8 cellular contexts compared by ENCODE assay signal in genomic region chr12:100733817-100734593, GRCh38.
DNase-seq lines count a peak whose midpoint lies in the region; ATAC-seq, FAIRE-seq and TF ChIP-seq lines count a peak whose summit lies in the region.

No MANE protein-coding gene starts in this region.

- H3K27ac Mint-ChIP-seq in natural killer cell treated with Interleukin-12 subunit alpha and Interleukin-12 subunit beta and Interleukin-15 and Interleukin-18, amount 100 ng/mL, for 72 hours = no peak overlapping the region

- no peaks in the 10 kb centered on the region for H3K9me1 ChIP-seq in keratinocyte (ENCODE audit: control insufficient read depth, extremely low read depth, insufficient read depth, low read length)

- H3K27me3 Mint-ChIP-seq in natural killer cell treated with Interleukin-12 subunit alpha and Interleukin-12 subunit beta and Interleukin-15 and Interleukin-18, amount 100 ng/mL, for 72 hours = peaks cover 12 to 32% of the 10 kb centered on the region in 2 donors

- H4K20me1 ChIP-seq in keratinocyte (ENCODE audit: control insufficient read depth, extremely low read depth, insufficient read depth, low read length) = no peaks in the 10 kb centered on the region

- no peak overlapping the region for H3K27ac ChIP-seq in keratinocyte (ENCODE audit: control insufficient read depth, insufficient read depth, low read length)

- no peaks in the 10 kb centered on the region for H3K4me1 ChIP-seq in keratinocyte (ENCODE audit: control insufficient read depth, extremely low read depth, insufficient read depth, low read length)

- H3K9me3 Mint-ChIP-seq in natural killer cell treated with Interleukin-12 subunit alpha and Interleukin-12 subunit beta and Interleukin-15 and Interleukin-18, amount 100 ng/mL, for 72 hours = no peaks in the 10 kb centered on the region

- no peak overlapping the region for H3K4me3 Mint-ChIP-seq in natural killer cell treated with Interleukin-12 subunit alpha and Interleukin-12 subunit beta and Interleukin-15 and Interleukin-18, amount 100 ng/mL, for 72 hours

- no peak overlapping the region for H3K4me2 ChIP-seq in keratinocyte (ENCODE audit: control insufficient read depth, extremely low read depth, insufficient read depth, low read depth, low read length)

- DNase-seq in D341Med (ENCODE audit: low spot score) = peak; percentile 38
- peak; percentile 26 for DNase-seq in LNCaP clone FGC (ENCODE audit: low read depth)
- peak; percentile 53 for DNase-seq in SW480 (ENCODE audit: low spot score)
- no peak for DNase-seq in keratinocyte (ENCODE audit: low read depth, low spot score)
- DNase-seq in natural killer cell treated with Interleukin-12 subunit alpha and Interleukin-12 subunit beta and Interleukin-15 and Interleukin-18, amount 100 ng/mL, for 72 hours (ENCODE audit: low spot score) = no peak

- H3K36me3 ChIP-seq in keratinocyte (ENCODE audit: control insufficient read depth in 2 of 2, extremely low read depth in 1 of 2, insufficient read depth in 2 of 2, low read length in 2 of 2) = peaks cover 0 to 2% of the 10 kb centered on the region in 2 experiments

- H3K4me1 Mint-ChIP-seq in natural killer cell treated with Interleukin-12 subunit alpha and Interleukin-12 subunit beta and Interleukin-15 and Interleukin-18, amount 100 ng/mL, for 72 hours (ENCODE audit: low read depth in 2 of 2) = no peaks in the 10 kb centered on the region

- dilution Hi-C loops in keratinocyte (cut with MboI; ENCODE audit: extremely low pct_ligation_motif_present, low sequenced_read_pairs) = no loop called here

- no peak overlapping the region for H2AFZ ChIP-seq in keratinocyte (ENCODE audit: control insufficient read depth, low read length)

- no peaks in the 10 kb centered on the region for H3K36me3 Mint-ChIP-seq in natural killer cell treated with Interleukin-12 subunit alpha and Interleukin-12 subunit beta and Interleukin-15 and Interleukin-18, amount 100 ng/mL, for 72 hours

- peaks cover 4% of the 10 kb centered on the region for H3K79me2 ChIP-seq in keratinocyte (ENCODE audit: control insufficient read depth, insufficient read depth, low read length)

- H3K4me3 ChIP-seq in LNCaP clone FGC (ENCODE audit: low read depth, low read length) = no peak overlapping the region
- no peak overlapping the region for H3K4me3 ChIP-seq in keratinocyte (ENCODE audit: control insufficient read depth in 2 of 3, extremely low read depth in 1 of 3, insufficient read depth in 2 of 3, low read depth in 1 of 3, low read length in 3 of 3)

- H3K9me3 ChIP-seq in keratinocyte (ENCODE audit: control insufficient read depth, low read depth, low read length) = no peaks in the 10 kb centered on the region

- H3K27me3 ChIP-seq in keratinocyte (ENCODE audit: control insufficient read depth, extremely low read depth, insufficient read depth, low read length) = no peaks in the 10 kb centered on the region

- H3K9ac ChIP-seq in keratinocyte (ENCODE audit: control insufficient read depth, extremely low read depth, insufficient read depth, low read length) = no peak overlapping the region

- ATAC-seq in GM21390 (IDR thresholded peaks at IDR 0.05; ENCODE audit: unreplicated experiment) = peak; percentile 90
- no peak for ATAC-seq in GM18520 (IDR thresholded peaks at IDR 0.05; ENCODE audit: unreplicated experiment)
- ATAC-seq in natural killer cell treated with Interleukin-12 subunit alpha and Interleukin-12 subunit beta and Interleukin-15 and Interleukin-18, amount 100 ng/mL, for 72 hours = no peak
- ATAC-seq in HG03196 (IDR thresholded peaks at IDR 0.05; ENCODE audit: unreplicated experiment) = no peak

- FAIRE-seq in keratinocyte (lab: Jason Lieb, UNC) = peak; percentile 60

- TF ChIP-seq CTCF in LNCaP clone FGC (IDR thresholded peaks at IDR 0.05; ENCODE audit: control insufficient read depth, extremely low read depth, insufficient read depth) = peak; percentile 70
- TF ChIP-seq CTCF in keratinocyte (optimal IDR thresholded peaks at IDR 0.05 in 1 of 3, IDR thresholded peaks at IDR 0.05 in 1 of 3, conservative IDR thresholded peaks at IDR 0.05 in 1 of 3; ENCODE audit: extremely low read depth in 1 of 3, insufficient read depth in 2 of 3, low read length in 3 of 3) = peak in 2 of 3 experiments; percentile 48 to 60

Comparison
In these comparisons a context has a peak if more than half of its experiments do, and no peak if none do; other contexts are left out.
1. DNase-seq: peak in D341Med (single experiment), LNCaP clone FGC (single experiment) and SW480 (single experiment); none in keratinocyte (single experiment) and natural killer cell treated with Interleukin-12 subunit alpha and Interleukin-12 subunit beta and Interleukin-15 and Interleukin-18, amount 100 ng/mL, for 72 hours (single experiment).